In the genomic region with DNA sequence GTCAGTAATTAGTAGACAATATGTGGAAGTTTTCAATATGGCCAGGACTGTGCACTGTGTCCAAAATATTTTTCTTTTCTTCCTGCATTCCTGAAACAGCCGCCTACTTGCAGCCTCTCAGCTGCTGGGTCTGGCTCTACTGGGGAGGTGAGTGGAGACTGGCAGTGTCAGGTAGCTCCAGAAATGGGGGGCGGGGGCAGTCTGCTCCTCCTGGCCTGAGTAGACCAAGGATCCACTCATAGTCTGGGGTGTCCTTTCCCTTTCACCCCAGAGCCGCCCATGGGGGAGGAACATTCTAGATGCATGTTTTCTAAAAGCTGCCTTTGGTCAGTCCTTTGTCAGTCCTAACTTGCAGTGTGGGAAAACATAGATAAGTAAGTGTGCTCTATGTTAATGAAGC, we compare ENCODE assay signal across 29 cellular contexts.
"Had no signal": no experiment of that assay in that cellular context is flagged by ENCODE, and none has a peak within 500 bp of the region (broad histone marks: within the 10 kb centered on the region; RNA-seq: fewer than 3 reads in every experiment).

No MANE protein-coding gene starts in this region.

- H3K4me3 ChIP-seq: adrenal gland, ascending aorta, body of pancreas, coronary artery, dorsolateral prefrontal cortex, esophagus muscularis mucosa, gastrocnemius medialis, heart left ventricle had no signal

- H3K9me3 ChIP-seq: adrenal gland, ascending aorta, body of pancreas, esophagus muscularis mucosa, gastrocnemius medialis, heart left ventricle had no signal

- H3K4me3 Mint-ChIP-seq: activated CD4-positive, alpha-beta memory T cell treated with anti-CD3 and anti-CD28 coated beads for 36 hours; activated CD4-positive, alpha-beta T cell treated with anti-CD3 and anti-CD28 coated beads for 36 hours; activated CD4-positive, alpha-beta T cell treated with anti-CD3 and anti-CD28 coated beads, Interleukin-2, amount 10 ng/mL, durations not matched to agents 24 days and 14 days; activated naive CD4-positive, alpha-beta T cell treated with anti-CD3 and anti-CD28 coated beads, Interleukin-2, amount 50 U/mL, for 24 hours; activated naive CD8-positive, alpha-beta T cell treated with anti-CD3 and anti-CD28 coated beads for 36 hours; activated naive CD8-positive, alpha-beta T cell treated with anti-CD3 and anti-CD28 coated beads, Interleukin-2, amount 50 U/mL, for 24 hours; activated T-cell treated with anti-CD3 and anti-CD28 coated beads, Interleukin-2, amount 50 U/mL, for 4 hours; activated T-helper 17 cell treated with anti-CD3 and anti-CD28 coated beads, Interleukin-2, amount 50 U/mL, for 72 hours; dendritic cell treated with granulocyte-macrophage colony-stimulating factor and Interleukin-4, amounts not matched to agents 40 ng/mL and 50 ng/mL, for 4 days had no signal

- H3K27me3 Mint-ChIP-seq: activated CD4-positive, alpha-beta memory T cell treated with anti-CD3 and anti-CD28 coated beads for 36 hours; activated CD4-positive, alpha-beta T cell treated with anti-CD3 and anti-CD28 coated beads for 36 hours; activated CD4-positive, alpha-beta T cell treated with anti-CD3 and anti-CD28 coated beads, Interleukin-2, amount 10 ng/mL, durations not matched to agents 24 days and 14 days; activated naive CD4-positive, alpha-beta T cell treated with anti-CD3 and anti-CD28 coated beads, Interleukin-2, amount 50 U/mL, for 24 hours; activated naive CD8-positive, alpha-beta T cell treated with anti-CD3 and anti-CD28 coated beads for 36 hours; activated naive CD8-positive, alpha-beta T cell treated with anti-CD3 and anti-CD28 coated beads, Interleukin-2, amount 50 U/mL, for 24 hours; activated T-helper 17 cell treated with anti-CD3 and anti-CD28 coated beads, Interleukin-2, amount 50 U/mL, for 72 hours; dendritic cell treated with granulocyte-macrophage colony-stimulating factor and Interleukin-4, amounts not matched to agents 40 ng/mL and 50 ng/mL, for 4 days had no signal

- H3K27ac Mint-ChIP-seq: activated CD4-positive, alpha-beta memory T cell treated with anti-CD3 and anti-CD28 coated beads for 36 hours; activated CD4-positive, alpha-beta T cell treated with anti-CD3 and anti-CD28 coated beads for 36 hours; activated CD4-positive, alpha-beta T cell treated with anti-CD3 and anti-CD28 coated beads, Interleukin-2, amount 10 ng/mL, durations not matched to agents 24 days and 14 days; activated naive CD4-positive, alpha-beta T cell treated with anti-CD3 and anti-CD28 coated beads, Interleukin-2, amount 50 U/mL, for 24 hours; activated naive CD8-positive, alpha-beta T cell treated with anti-CD3 and anti-CD28 coated beads for 36 hours; activated naive CD8-positive, alpha-beta T cell treated with anti-CD3 and anti-CD28 coated beads, Interleukin-2, amount 50 U/mL, for 24 hours; activated T-helper 17 cell treated with anti-CD3 and anti-CD28 coated beads, Interleukin-2, amount 50 U/mL, for 72 hours; dendritic cell treated with granulocyte-macrophage colony-stimulating factor and Interleukin-4, amounts not matched to agents 40 ng/mL and 50 ng/mL, for 4 days had no signal

- H3K27me3 ChIP-seq: adrenal gland, ascending aorta, body of pancreas, dorsolateral prefrontal cortex, esophagus muscularis mucosa, foreskin keratinocyte, gastrocnemius medialis, heart left ventricle had no signal

- H3K27ac ChIP-seq: adrenal gland, ascending aorta, body of pancreas, coronary artery, dorsolateral prefrontal cortex, esophagus muscularis mucosa, foreskin keratinocyte, gastrocnemius medialis, heart left ventricle had no signal

- ATAC-seq: activated CD4-positive, alpha-beta T cell treated with anti-CD3 and anti-CD28 coated beads for 36 hours; activated T-cell treated with anti-CD3 and anti-CD28 coated beads, Interleukin-2, amount 50 U/mL, for 4 hours; activated T-helper 17 cell treated with anti-CD3 and anti-CD28 coated beads, Interleukin-2, amount 50 U/mL, for 72 hours; body of pancreas; foreskin keratinocyte; gastrocnemius medialis; heart left ventricle had no signal

- H3K36me3 Mint-ChIP-seq: activated naive CD4-positive, alpha-beta T cell treated with anti-CD3 and anti-CD28 coated beads, Interleukin-2, amount 50 U/mL, for 24 hours; activated naive CD8-positive, alpha-beta T cell treated with anti-CD3 and anti-CD28 coated beads for 36 hours had no signal

- H3K4me1 Mint-ChIP-seq: activated naive CD4-positive, alpha-beta T cell treated with anti-CD3 and anti-CD28 coated beads, Interleukin-2, amount 50 U/mL, for 24 hours had no signal

- H3K4me1 ChIP-seq: adrenal gland, ascending aorta, foreskin keratinocyte, heart left ventricle had no signal

- DNase-seq: activated CD4-positive, alpha-beta memory T cell treated with anti-CD3 and anti-CD28 coated beads for 36 hours; activated CD4-positive, alpha-beta T cell treated with anti-CD3 and anti-CD28 coated beads for 36 hours; activated CD4-positive, alpha-beta T cell treated with anti-CD3 and anti-CD28 coated beads, Interleukin-2, amount 10 ng/mL, durations not matched to agents 24 days and 14 days; activated CD4-positive, CD25-positive, alpha-beta regulatory T cell; activated CD4-positive, CD25-positive, alpha-beta regulatory T cell treated with anti-CD3 and anti-CD28 coated beads, Interleukin-2, amount 50 U/mL, for 72 hours; activated effector memory CD4-positive, alpha-beta T cell treated with Interleukin-2 at 50 U/mL for 16 hours; activated gamma-delta T cell treated with Interleukin-2 at 50 U/mL for 16 hours; activated naive CD4-positive, alpha-beta T cell treated with Interleukin-2 at 50 U/mL for 16 hours; activated naive CD8-positive, alpha-beta T cell treated with anti-CD3 and anti-CD28 coated beads for 36 hours; activated naive CD8-positive, alpha-beta T cell treated with anti-CD3 and anti-CD28 coated beads, Interleukin-2, amount 50 U/mL, for 24 hours; activated T-cell treated with anti-CD3 and anti-CD28 coated beads, Interleukin-2, amount 50 U/mL, for 4 hours; adrenal gland; body of pancreas; caudate nucleus; cerebellar nuclear complex; dorsolateral prefrontal cortex; effector memory CD4-positive, alpha-beta T cell; erythroblast; foreskin keratinocyte; gastrocnemius medialis; glutamatergic neuron; heart left ventricle; T-helper 2 cell had no signal

- H3K9me3 Mint-ChIP-seq: activated CD4-positive, alpha-beta memory T cell treated with anti-CD3 and anti-CD28 coated beads for 36 hours; activated CD4-positive, alpha-beta T cell treated with anti-CD3 and anti-CD28 coated beads, Interleukin-2, amount 10 ng/mL, durations not matched to agents 24 days and 14 days; activated naive CD4-positive, alpha-beta T cell treated with anti-CD3 and anti-CD28 coated beads, Interleukin-2, amount 50 U/mL, for 24 hours; activated naive CD8-positive, alpha-beta T cell treated with anti-CD3 and anti-CD28 coated beads for 36 hours; activated naive CD8-positive, alpha-beta T cell treated with anti-CD3 and anti-CD28 coated beads, Interleukin-2, amount 50 U/mL, for 24 hours; activated T-cell treated with anti-CD3 and anti-CD28 coated beads, Interleukin-2, amount 50 U/mL, for 4 hours; activated T-helper 17 cell treated with anti-CD3 and anti-CD28 coated beads, Interleukin-2, amount 50 U/mL, for 72 hours; dendritic cell treated with granulocyte-macrophage colony-stimulating factor and Interleukin-4, amounts not matched to agents 40 ng/mL and 50 ng/mL, for 4 days had no signal
